Comparison of ENCODE assay signal across 8 cellular contexts in genomic region chr19:4851551-4852290, GRCh38. TPM values are rescaled to one million over a fixed set of nuclear protein-coding genes. Genes with fewer than 3 reads are reported as not detected.
A peak's percentile ranks its signal among the peaks of the same experiment; 100 is the strongest.
DNase-seq lines count a peak whose midpoint lies in the region; ATAC-seq and FAIRE-seq lines count a peak whose summit lies in the region.

No MANE protein-coding gene starts in this region.

- 76 to 78% (median 76%) methylated on average over 39 to 42 of the region's 42 CpGs for WGBS in small intestine, 3 donors

- no peaks in the 10 kb centered on the region for H3K27me3 ChIP-seq in small intestine (ENCODE audit: control insufficient read depth in 2 of 2, insufficient read depth in 2 of 2, low read length in 2 of 2)

- H3K9me3 ChIP-seq in small intestine (ENCODE audit: control insufficient read depth, low read depth) = no peaks in the 10 kb centered on the region

- H3K36me3 ChIP-seq in small intestine (ENCODE audit: control insufficient read depth in 2 of 2, insufficient read depth in 2 of 2, low read length in 2 of 2) = peaks cover 11 to 16% of the 10 kb centered on the region in 2 donors

- no peak overlapping the region for H3K4me3 ChIP-seq in small intestine (ENCODE audit: low read depth in 1 of 2, low read length in 2 of 2)

- no peaks in the 10 kb centered on the region for H3K4me1 ChIP-seq in small intestine (ENCODE audit: control insufficient read depth in 2 of 2, insufficient read depth in 1 of 2, low read depth in 1 of 2, low read length in 1 of 2)

- no peak for FAIRE-seq in small intestine (lab: Jason Lieb, UNC)

- no peak overlapping the region for H3K27ac ChIP-seq in small intestine (ENCODE audit: low read depth in 1 of 2, low read length in 1 of 2)

- in situ Hi-C loops in KBM-7 (cut with MboI; ENCODE audit: low pct_unique_long_range_greater_than_20kb, low sequenced_read_pairs) = no loop called here

- DNase-seq in D341Med (ENCODE audit: low spot score) (peak; percentile 88), KBM-7 (peak; percentile 68), T-helper 1 cell (peak; percentile 40 to 65 (median 61)), amygdala (lab: John Stamatoyannopoulos, UW) (peak in 44 of 56 donors; percentile 5 to 79 (median 34)), hepatic stellate cell (ENCODE audit: low spot score) (peak; percentile 84), small intestine (peak; percentile 51)

- no peak for ATAC-seq in GM18498 (IDR thresholded peaks at IDR 0.05; ENCODE audit: unreplicated experiment)
- ATAC-seq in HG02588 (IDR thresholded peaks at IDR 0.05; ENCODE audit: unreplicated experiment) = no peak

RNA-seq across cellular contexts. Expression of gene PLIN3, which starts 15.7 kb away (rescaled TPM):
- polyA plus RNA-seq in small intestine = 100 to 1,000 TPM in 2 of 3 donors, 10 to 100 TPM in 1; 77.3 to 190 (median 173) TPM

RNA-seq across cellular contexts. Expression of gene TICAM1, which starts 20.2 kb away (rescaled TPM):
- polyA plus RNA-seq in small intestine = 10 to 100 TPM; 14.3 to 38.0 (median 23.2) TPM

RNA-seq across cellular contexts. Expression of gene ARRDC5, which starts 51.0 kb away (rescaled TPM):
- polyA plus RNA-seq in small intestine = under 1 TPM in 1 of 3 donors, not detected in 2; 0.12 TPM

RNA-seq across cellular contexts. Expression of gene UHRF1, which starts 57.6 kb away (rescaled TPM):
- polyA plus RNA-seq in small intestine = 10 to 100 TPM in 1 of 3 donors, 1 to 10 TPM in 1, under 1 TPM in 1; 0.67 to 11.0 (median 1.1) TPM

Comparison
In these comparisons a context has a peak if more than half of its experiments do, and no peak if none do; other contexts are left out.
1. DNase-seq: peak in every context shown above with its lines; median percentile 88 in D341Med; 84 in hepatic stellate cell; 68 in KBM-7; 61 in T-helper 1 cell; 51 in small intestine; 34 in amygdala.